12 cellular contexts compared by ENCODE assay signal in the genomic region with DNA sequence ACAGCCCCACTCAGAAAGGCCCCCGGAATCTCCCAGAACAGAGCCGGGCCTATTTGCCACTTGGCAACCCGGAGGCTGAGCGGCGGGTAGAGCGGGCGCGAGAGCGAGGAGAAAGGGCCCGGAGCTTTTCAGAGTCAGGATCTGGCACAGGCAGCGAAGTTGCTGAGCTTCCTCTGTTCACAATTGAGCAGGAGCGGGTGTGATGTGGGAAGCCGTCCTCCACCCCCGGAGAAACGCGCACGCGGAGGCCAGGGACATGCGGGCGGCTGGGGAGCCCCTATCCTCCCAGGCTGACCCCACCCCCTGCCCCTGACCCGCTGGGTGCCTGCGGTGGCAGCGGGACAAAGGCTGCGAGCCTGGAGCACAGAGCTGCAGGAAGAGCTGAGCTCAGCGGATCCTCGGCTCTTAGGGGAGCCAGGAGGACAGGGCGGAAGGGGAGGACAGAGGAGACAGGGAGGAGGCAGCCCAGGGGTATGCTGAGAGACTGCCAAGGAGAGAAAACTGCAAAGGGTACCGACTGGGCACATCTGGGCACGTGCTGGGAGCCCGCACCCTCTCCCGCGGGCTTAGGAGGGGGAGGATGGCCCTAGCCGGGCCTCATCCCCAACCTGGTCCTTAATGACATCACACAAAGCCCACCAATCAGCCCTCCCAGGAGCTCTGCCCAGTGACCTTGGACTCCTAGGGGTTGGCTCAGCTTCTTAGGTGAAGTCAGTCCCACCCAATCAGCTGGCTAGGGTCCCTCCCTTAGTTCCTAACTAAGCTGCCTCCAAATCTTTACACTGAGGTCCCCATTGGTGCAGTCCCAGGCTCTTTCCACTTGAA. TPM values are rescaled to one million over a fixed set of nuclear protein-coding genes. Genes with fewer than 3 reads are reported as not detected.
DNase-seq lines count a peak whose midpoint lies in the region; ATAC-seq lines count a peak whose summit lies in the region.
"Had no signal": no experiment of that assay in that cellular context is flagged by ENCODE, and none has a peak within 500 bp of the region (broad histone marks: within the 10 kb centered on the region; RNA-seq: fewer than 3 reads in every experiment).

No MANE protein-coding gene starts in this region.

- DNase-seq in NCI-H524 (lab: John Stamatoyannopoulos, UW) (peak; percentile 33 to 65), NCI-H524 treated with DMSO at 0.1 percent for 48 hours (lab: John Stamatoyannopoulos, UW) (no peak), iPS-NIHi11 (ENCODE audit: low spot score) (peak; percentile 71), retina (peak; percentile 61), NCI-H1105 (lab: John Stamatoyannopoulos, UW) (no peak)
- DNase-seq in activated T-helper 1 cell treated with anti-CD3 and anti-CD28 coated beads, Interleukin-12 subunit alpha, Interleukin-12 subunit beta, Interleukin-2, Interleukin-4 antibody, amounts not matched to agents 30 ng/mL and 10 ng/mL and 1 ng/mL, durations not matched to agents 14 hours and 24 hours and 36 hours (ENCODE audit: low spot score): no peak
- DNase-seq in activated effector memory CD4-positive, alpha-beta T cell treated with anti-CD3 and anti-CD28 coated beads, Interleukin-2, amount 50 U/mL, for 16 hours: no peak
- DNase-seq: NCI-H2081, ovary, RPMI8226 had no signal

- H3K27me3 Mint-ChIP-seq in activated T-helper 1 cell treated with anti-CD3 and anti-CD28 coated beads, Interleukin-12 subunit alpha, Interleukin-12 subunit beta, Interleukin-2, Interleukin-4 antibody, amounts not matched to agents 30 ng/mL and 10 ng/mL and 1 ng/mL, durations not matched to agents 14 hours and 24 hours and 36 hours (ENCODE audit: insufficient read depth): no peaks in the 10 kb centered on the region

- intact Hi-C loops in activated T-helper 1 cell treated with anti-CD3 and anti-CD28 coated beads, Interleukin-12 subunit alpha, Interleukin-12 subunit beta, Interleukin-2, Interleukin-4 antibody, amounts not matched to agents 30 ng/mL and 10 ng/mL and 1 ng/mL, durations not matched to agents 14 hours and 24 hours and 36 hours (cut with micrococcal nuclease): loop anchor here (1.0 kb wide), 1 partner anchor 12 kb away; no protein-coding TSS in a partner anchor

- H3K9me3 Mint-ChIP-seq in activated T-helper 1 cell treated with anti-CD3 and anti-CD28 coated beads, Interleukin-12 subunit alpha, Interleukin-12 subunit beta, Interleukin-2, Interleukin-4 antibody, amounts not matched to agents 30 ng/mL and 10 ng/mL and 1 ng/mL, durations not matched to agents 14 hours and 24 hours and 36 hours: no peaks in the 10 kb centered on the region

- H3K4me3 Mint-ChIP-seq in activated T-helper 1 cell treated with anti-CD3 and anti-CD28 coated beads, Interleukin-12 subunit alpha, Interleukin-12 subunit beta, Interleukin-2, Interleukin-4 antibody, amounts not matched to agents 30 ng/mL and 10 ng/mL and 1 ng/mL, durations not matched to agents 14 hours and 24 hours and 36 hours: peak overlapping the region; percentile 37

- no peak for ATAC-seq in GM21367 (IDR thresholded peaks at IDR 0.05; ENCODE audit: unreplicated experiment)
- ATAC-seq: activated CD4-positive, CD25-positive, alpha-beta regulatory T cell treated with anti-CD3 and anti-CD28 coated beads, Interleukin-2, amount 50 U/mL, for 24 hours had no signal

- peak overlapping the region; percentile 16 for H3K27ac Mint-ChIP-seq in activated T-helper 1 cell treated with anti-CD3 and anti-CD28 coated beads, Interleukin-12 subunit alpha, Interleukin-12 subunit beta, Interleukin-2, Interleukin-4 antibody, amounts not matched to agents 30 ng/mL and 10 ng/mL and 1 ng/mL, durations not matched to agents 14 hours and 24 hours and 36 hours

- H3K36me3 Mint-ChIP-seq in activated T-helper 1 cell treated with anti-CD3 and anti-CD28 coated beads, Interleukin-12 subunit alpha, Interleukin-12 subunit beta, Interleukin-2, Interleukin-4 antibody, amounts not matched to agents 30 ng/mL and 10 ng/mL and 1 ng/mL, durations not matched to agents 14 hours and 24 hours and 36 hours (ENCODE audit: low read depth): peaks cover 3% of the 10 kb centered on the region

- H3K4me1 Mint-ChIP-seq in activated T-helper 1 cell treated with anti-CD3 and anti-CD28 coated beads, Interleukin-12 subunit alpha, Interleukin-12 subunit beta, Interleukin-2, Interleukin-4 antibody, amounts not matched to agents 30 ng/mL and 10 ng/mL and 1 ng/mL, durations not matched to agents 14 hours and 24 hours and 36 hours (ENCODE audit: low read depth): peaks cover 84% of the 10 kb centered on the region

RNA-seq across cellular contexts. Expression of a gene that starts 9.3 kb away (rescaled TPM):
- 50.4 and 52.0 TPM in 2 replicates for total RNA-seq in activated T-helper 1 cell treated with anti-CD3 and anti-CD28 coated beads, Interleukin-12 subunit alpha, Interleukin-12 subunit beta, Interleukin-2, Interleukin-4 antibody, amounts not matched to agents 30 ng/mL and 10 ng/mL and 1 ng/mL, durations not matched to agents 14 hours and 24 hours and 36 hours

Comparison
In these comparisons a context has a peak if more than half of its experiments do, and no peak if none do; other contexts are left out.
1. DNase-seq: peak in NCI-H524 (2 of 2), iPS-NIHi11 (single experiment) and retina (single experiment); none in NCI-H524 treated with DMSO at 0.1 percent for 48 hours (single experiment), activated T-helper 1 cell treated with anti-CD3 and anti-CD28 coated beads, Interleukin-12 subunit alpha, Interleukin-12 subunit beta, Interleukin-2, Interleukin-4 antibody, amounts not matched to agents 30 ng/mL and 10 ng/mL and 1 ng/mL, durations not matched to agents 14 hours and 24 hours and 36 hours (single experiment), activated effector memory CD4-positive, alpha-beta T cell treated with anti-CD3 and anti-CD28 coated beads, Interleukin-2, amount 50 U/mL, for 16 hours (single experiment) and NCI-H1105 (single experiment).